ENCODE assay signal across 11 cellular contexts in the genomic region with DNA sequence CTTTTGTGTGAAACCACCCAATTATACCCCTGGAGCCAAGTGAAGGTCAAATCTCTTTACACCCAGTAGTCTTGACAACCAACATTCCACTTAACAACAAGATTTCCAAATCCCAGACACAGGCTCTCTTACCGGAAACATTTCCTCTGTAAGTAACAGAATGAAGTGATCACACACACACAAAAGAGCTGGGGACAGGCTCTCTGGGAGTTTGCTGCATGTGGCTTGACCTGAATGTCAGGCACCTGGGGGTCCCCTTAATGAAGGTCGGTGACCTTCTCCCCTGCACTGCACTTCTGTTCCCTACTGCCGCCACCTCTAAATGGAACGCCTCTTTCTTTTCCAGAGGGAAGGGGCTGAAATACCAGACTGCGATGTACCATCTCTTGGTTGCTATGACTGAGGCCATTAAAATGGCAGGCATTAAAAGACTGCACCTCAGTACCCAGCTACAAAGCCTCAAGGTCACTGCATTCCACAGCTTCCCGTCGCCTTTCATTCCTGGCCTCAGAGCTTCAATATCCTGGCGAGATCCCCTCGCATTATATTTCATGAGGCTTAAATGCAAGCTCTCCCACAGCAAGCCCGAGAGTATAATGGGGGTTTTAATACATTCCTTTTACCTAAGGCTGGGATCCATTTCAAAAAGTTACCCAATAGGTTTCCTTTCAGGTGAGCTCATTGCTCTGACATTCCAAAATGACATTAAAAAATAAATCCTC.
DNase-seq lines count a peak whose midpoint lies in the region; ATAC-seq, FAIRE-seq and TF ChIP-seq lines count a peak whose summit lies in the region.
"Had no signal": no experiment of that assay in that cellular context is flagged by ENCODE, and none has a peak within 500 bp of the region (broad histone marks: within the 10 kb centered on the region; RNA-seq: fewer than 3 reads in every experiment).

No MANE protein-coding gene starts in this region.

- WGBS in HUES64, result 67% methylated on average over 10 of the region's 10 CpGs
- WGBS in endodermal cell (ENCODE audit: insufficient coverage in 1 of 2, insufficient read length in 1 of 2), 2 experiments, result 46 to 80% methylated on average over 10 of the region's 10 CpGs

- H3K9me3 ChIP-seq in HUES64 (ENCODE audit: insufficient read depth, low read depth, low read length) (no peaks in the 10 kb centered on the region), endodermal cell (ENCODE audit: control insufficient read depth, low read length) (no peaks in the 10 kb centered on the region), lower lobe of right lung (no peaks in the 10 kb centered on the region)

- peaks cover 21% of the 10 kb centered on the region for H3K36me3 Mint-ChIP-seq in endodermal cell (ENCODE audit: low read depth)
- H3K36me3 Mint-ChIP-seq in stimulated activated naive B cell treated with anti-CD40 and anti-IgM and Interleukin-4, amounts not matched to agents 10 μg/mL and 1 μg/mL and 100 μg/mL, for 72 hours, result no peaks in the 10 kb centered on the region

- DNase-seq in endodermal cell, result peak; percentile 57
- DNase-seq in lower lobe of right lung, result no peak
- DNase-seq in stimulated activated naive B cell treated with anti-CD40 and anti-IgM and Interleukin-4, amounts not matched to agents 10 μg/mL and 1 μg/mL and 100 μg/mL, for 72 hours, result no peak
- DNase-seq in H54 (ENCODE audit: insufficient read length, low spot score), result no peak
- DNase-seq in NOMO-1 (lab: John Stamatoyannopoulos, UW; ENCODE audit: unreplicated experiment in 2 of 2), result no peak
- DNase-seq in DMS53 (lab: John Stamatoyannopoulos, UW), result no peak
- no peak for DNase-seq in RCC 7860 (ENCODE audit: low spot score)
- DNase-seq: activated CD4-positive, alpha-beta T cell treated with anti-CD3 and anti-CD28 coated beads, Interleukin-2, amount 10 ng/mL, durations not matched to agents 7 days and 5 days; NCI-H2171 had no signal

- TF ChIP-seq CTCF in endodermal cell (conservative IDR thresholded peaks at IDR 0.05) (no peak), lower lobe of right lung (IDR thresholded peaks at IDR 0.05) (no peak)

- H3K9me3 Mint-ChIP-seq in endodermal cell, result no peaks in the 10 kb centered on the region
- no peaks in the 10 kb centered on the region for H3K9me3 Mint-ChIP-seq in stimulated activated naive B cell treated with anti-CD40 and anti-IgM and Interleukin-4, amounts not matched to agents 10 μg/mL and 1 μg/mL and 100 μg/mL, for 72 hours
- H3K9me3 Mint-ChIP-seq: activated CD4-positive, alpha-beta T cell treated with anti-CD3 and anti-CD28 coated beads, Interleukin-2, amount 10 ng/mL, durations not matched to agents 7 days and 5 days had no signal

- peaks cover 23% of the 10 kb centered on the region; the same call in 1 of the 2 replicates for H3K36me3 ChIP-seq in HUES64 (ENCODE audit: insufficient read depth, low read length)
- peaks cover 77% of the 10 kb centered on the region for H3K36me3 ChIP-seq in endodermal cell (ENCODE audit: control insufficient read depth, insufficient read depth, low read length)
- peaks cover 37% of the 10 kb centered on the region for H3K36me3 ChIP-seq in lower lobe of right lung

- no peak overlapping the region for H3K4me3 Mint-ChIP-seq in endodermal cell
- no peak overlapping the region for H3K4me3 Mint-ChIP-seq in stimulated activated naive B cell treated with anti-CD40 and anti-IgM and Interleukin-4, amounts not matched to agents 10 μg/mL and 1 μg/mL and 100 μg/mL, for 72 hours
- H3K4me3 Mint-ChIP-seq: activated CD4-positive, alpha-beta T cell treated with anti-CD3 and anti-CD28 coated beads, Interleukin-2, amount 10 ng/mL, durations not matched to agents 7 days and 5 days had no signal

- intact Hi-C loops in lower lobe of right lung (cut with DNase I), result no loop called here

- H3K27ac Mint-ChIP-seq in endodermal cell, result peak overlapping the region; percentile 11
- H3K27ac Mint-ChIP-seq in stimulated activated naive B cell treated with anti-CD40 and anti-IgM and Interleukin-4, amounts not matched to agents 10 μg/mL and 1 μg/mL and 100 μg/mL, for 72 hours, result peak overlapping the region; percentile 43
- H3K27ac Mint-ChIP-seq: activated CD4-positive, alpha-beta T cell treated with anti-CD3 and anti-CD28 coated beads, Interleukin-2, amount 10 ng/mL, durations not matched to agents 7 days and 5 days had no signal

- H3K4me1 ChIP-seq in HUES64 (ENCODE audit: insufficient read depth, low read length) (peaks cover 18% of the 10 kb centered on the region), endodermal cell (ENCODE audit: control insufficient read depth, insufficient read depth, low read length) (peaks cover 21% of the 10 kb centered on the region), lower lobe of right lung (peaks cover 15% of the 10 kb centered on the region)

- H3K27ac ChIP-seq in HUES64 (ENCODE audit: low read depth, low read length) (peak overlapping the region; percentile 60), endodermal cell (ENCODE audit: low read depth, low read length) (peak overlapping the region; percentile 98), lower lobe of right lung (peak overlapping the region; percentile 65)
- H3K27ac ChIP-seq: HL-60 had no signal

- H3K4me3 ChIP-seq in HUES64 (ENCODE audit: low read length) (no peak overlapping the region), endodermal cell (ENCODE audit: low read length) (no peak overlapping the region), lower lobe of right lung (no peak overlapping the region)

- no peak for FAIRE-seq in H54 (lab: Jason Lieb, UNC)
- no peak for FAIRE-seq in RCC 7860 (lab: Jason Lieb, UNC)

- H3K9ac ChIP-seq in HUES64 (ENCODE audit: low read depth, low read length), result peak overlapping the region; percentile 42
- no peak overlapping the region for H3K9ac ChIP-seq in endodermal cell (ENCODE audit: extremely low read depth, low read length, poor library complexity, severe bottlenecking)

- ATAC-seq in lower lobe of right lung, result peak; percentile 80 to 83
- no peak for ATAC-seq in stimulated activated naive B cell treated with anti-CD40 and anti-IgM and Interleukin-4, amounts not matched to agents 10 μg/mL and 1 μg/mL and 100 μg/mL, for 72 hours (replicated peaks)

- H3K27me3 Mint-ChIP-seq in endodermal cell (ENCODE audit: insufficient read depth), result peaks cover 3% of the 10 kb centered on the region
- peaks cover 17 to 24% of the 10 kb centered on the region in 2 donors for H3K27me3 Mint-ChIP-seq in stimulated activated naive B cell treated with anti-CD40 and anti-IgM and Interleukin-4, amounts not matched to agents 10 μg/mL and 1 μg/mL and 100 μg/mL, for 72 hours
- H3K27me3 Mint-ChIP-seq: activated CD4-positive, alpha-beta T cell treated with anti-CD3 and anti-CD28 coated beads, Interleukin-2, amount 10 ng/mL, durations not matched to agents 7 days and 5 days had no signal

- no peaks in the 10 kb centered on the region for H3K27me3 ChIP-seq in HUES64 (ENCODE audit: insufficient read depth, low read length)
- H3K27me3 ChIP-seq in endodermal cell (ENCODE audit: control insufficient read depth, insufficient read depth, low read length, poor library complexity, severe bottlenecking), result no peaks in the 10 kb centered on the region
- H3K27me3 ChIP-seq in lower lobe of right lung (ENCODE audit: low read depth), result no peaks in the 10 kb centered on the region

- TF ChIP-seq POLR2A in H54 (IDR thresholded peaks at IDR 0.05; ENCODE audit: low read depth, low read length), result no peak

- H3K4me1 Mint-ChIP-seq in endodermal cell, result peaks cover 45% of the 10 kb centered on the region
- H3K4me1 Mint-ChIP-seq in stimulated activated naive B cell treated with anti-CD40 and anti-IgM and Interleukin-4, amounts not matched to agents 10 μg/mL and 1 μg/mL and 100 μg/mL, for 72 hours, result no peaks in the 10 kb centered on the region
- H3K4me1 Mint-ChIP-seq: activated CD4-positive, alpha-beta T cell treated with anti-CD3 and anti-CD28 coated beads, Interleukin-2, amount 10 ng/mL, durations not matched to agents 7 days and 5 days had no signal

Comparison
In these comparisons a context has a peak if more than half of its experiments do, and no peak if none do; other contexts are left out.
1. ATAC-seq: peak in lower lobe of right lung (2 of 2); none in stimulated activated naive B cell treated with anti-CD40 and anti-IgM and Interleukin-4, amounts not matched to agents 10 μg/mL and 1 μg/mL and 100 μg/mL, for 72 hours (0 of 2).
2. Peak in every context shown above with its lines, with median percentiles within 50 percentile points of each other: H3K27ac ChIP-seq.